8 cellular contexts compared by ENCODE assay signal in genomic region chr1:113444857-113445256, GRCh38.
"Had no signal": no experiment of that assay in that cellular context is flagged by ENCODE, and none has a peak within 500 bp of the region (broad histone marks: within the 10 kb centered on the region; RNA-seq: fewer than 3 reads in every experiment).

No MANE protein-coding gene starts in this region.

- H3K4me3 ChIP-seq: HAP-1 had no signal

- H3K4me1 ChIP-seq: HAP-1 had no signal

- DNase-seq: GOT3, H7, IMR-90, KBM-7 had no signal

- H3K9ac ChIP-seq: KMS-11 had no signal

- H3K4me2 ChIP-seq: KMS-11 had no signal

- H3K9me3 ChIP-seq: HAP-1 had no signal

- H3K36me3 ChIP-seq: HAP-1 had no signal

- H3K27ac ChIP-seq: HL-60, KMS-11 had no signal

- ATAC-seq: HCT116 had no signal
